25 cellular contexts compared by ENCODE assay signal in genomic region chr19:32868206-32868950, GRCh38. TPM values are rescaled to one million over a fixed set of nuclear protein-coding genes. Genes with fewer than 3 reads are reported as not detected.
"Had no signal": no experiment of that assay in that cellular context is flagged by ENCODE, and none has a peak within 500 bp of the region (broad histone marks: within the 10 kb centered on the region; RNA-seq: fewer than 3 reads in every experiment).

No MANE protein-coding gene starts in this region.

- ATAC-seq: body of pancreas had no signal

- DNase-seq: activated CD4-positive, alpha-beta memory T cell treated with anti-CD3 and anti-CD28 coated beads for 36 hours; activated CD4-positive, alpha-beta T cell treated with anti-CD3 and anti-CD28 coated beads for 4 hours; activated CD4-positive, CD25-positive, alpha-beta regulatory T cell; activated effector memory CD4-positive, alpha-beta T cell treated with anti-CD3 and anti-CD28 coated beads, Interleukin-2, amount 50 U/mL, for 16 hours; activated T-cell treated with anti-CD3 and anti-CD28 coated beads for 4 hours; anterior cingulate cortex; body of pancreas; dermis blood vessel endothelial cell; effector memory CD4-positive, alpha-beta T cell; foreskin melanocyte; immature natural killer cell; kidney glomerular epithelial cell; left ventricle myocardium inferior; nephron progenitor cell; nucleus accumbens; retina; sigmoid colon; stimulated activated CD4-positive, alpha-beta T cell treated with anti-CD3 and anti-CD28 coated beads, Interleukin-2, amount 100 ng/mL, for 48 hours; stimulated activated CD8-positive, alpha-beta memory T cell treated with anti-CD3 and anti-CD28 coated beads, Interleukin-4, amount 100 ng/mL, for 48 hours; stimulated activated naive CD4-positive, alpha-beta T cell had no signal

- H3K36me3 ChIP-seq: left ventricle myocardium inferior, sigmoid colon, thoracic aorta had no signal

- H3K9me3 ChIP-seq: body of pancreas, left ventricle myocardium inferior, sigmoid colon, thoracic aorta had no signal

- H3K27me3 ChIP-seq: body of pancreas, sigmoid colon had no signal

- H3K4me2 ChIP-seq: smooth muscle cell had no signal

- H3K27ac ChIP-seq: body of pancreas, left ventricle myocardium inferior, sigmoid colon, thoracic aorta had no signal

- H3K4me1 ChIP-seq: body of pancreas, left ventricle myocardium inferior, sigmoid colon had no signal

- H3K4me3 ChIP-seq: body of pancreas, left ventricle myocardium inferior, sigmoid colon, smooth muscle cell, thoracic aorta had no signal

RNA-seq across cellular contexts. Expression of gene SLC7A9, which starts 1.2 kb away (rescaled TPM):
- total RNA-seq: body of pancreas, cardiac septum, dermis blood vessel endothelial cell, left ventricle myocardium inferior, mononuclear cell, myocyte, smooth muscle cell had no signal
- polyA plus RNA-seq: immature natural killer cell had no signal
